In genomic region chr2:210459407-210459806, GRCh38 we compare ENCODE assay signal across 27 cellular contexts.
"Had no signal": no experiment of that assay in that cellular context is flagged by ENCODE, and none has a peak within 500 bp of the region (broad histone marks: within the 10 kb centered on the region; RNA-seq: fewer than 3 reads in every experiment).

No MANE protein-coding gene starts in this region.

- ATAC-seq: activated CD8-positive, alpha-beta T cell treated with anti-CD3 and anti-CD28 coated beads for 36 hours; activated naive CD8-positive, alpha-beta T cell treated with anti-CD3 and anti-CD28 coated beads, Interleukin-2, amount 50 U/mL, for 24 hours had no signal

- H3K9ac ChIP-seq: SK-N-SH had no signal

- H3K4me1 ChIP-seq: Peyer's patch, SJCRH30 had no signal

- H3K27me3 ChIP-seq: brain microvascular endothelial cell, cardiac muscle cell, Peyer's patch, SJCRH30 had no signal

- H3K9me3 ChIP-seq: Peyer's patch, SJCRH30, SK-N-SH had no signal

- H3K4me3 ChIP-seq: cardiac muscle cell, Peyer's patch, SJCRH30 had no signal

- H3K4me2 ChIP-seq: SK-N-SH had no signal

- H3K27ac ChIP-seq: brain microvascular endothelial cell, cardiac muscle cell, Peyer's patch, RWPE1, SJCRH30, WERI-Rb-1 had no signal

- DNase-seq: activated CD4-positive, alpha-beta T cell treated with anti-CD3 and anti-CD28 coated beads for 4 hours; activated CD8-positive, alpha-beta memory T cell treated with anti-CD3 and anti-CD28 coated beads, Interleukin-2, amount 50 U/mL, for 48 hours; activated CD8-positive, alpha-beta T cell treated with anti-CD3 and anti-CD28 coated beads for 36 hours; activated effector memory CD4-positive, alpha-beta T cell treated with Interleukin-2 at 50 U/mL for 16 hours; activated naive CD4-positive, alpha-beta T cell; activated naive CD8-positive, alpha-beta T cell treated with anti-CD3 and anti-CD28 coated beads, Interleukin-2, amount 50 U/mL, for 24 hours; activated T-cell treated with anti-CD3 and anti-CD28 coated beads, Interleukin-2, amount 50 U/mL, for 1 hour; amygdala; brain microvascular endothelial cell; cerebellar nuclear complex; MM.1S; NCI-H1105; NCI-H1436; NCI-H1694 treated with DMSO at 0.1 percent for 48 hours; NCI-H2029 treated with DMSO at 0.1 percent for 48 hours; NCI-H345; NCI-H510A; NCI-H526 treated with DMSO at 0.1 percent for 48 hours; NK-92 treated with Interleukin-12 subunit alpha and Interleukin-12 subunit beta, amount 100 ng/mL, for 24 hours; Peyer's patch; Right ventricle myocardium superior; SJCRH30; SK-N-SH; T-helper 1 cell; WERI-Rb-1 had no signal
